In genomic region chr12:109797905-109798669, GRCh38 we compare ENCODE assay signal across 1 cellular context.
TF ChIP-seq lines count a peak whose summit lies in the region.

No MANE protein-coding gene starts in this region.

TF ChIP-seq in SK-N-SH, 30 proteins besides CTCF, POLR2A, EP300 and RAD21 (continued from another document):
- TF ChIP-seq, protein P1, sequence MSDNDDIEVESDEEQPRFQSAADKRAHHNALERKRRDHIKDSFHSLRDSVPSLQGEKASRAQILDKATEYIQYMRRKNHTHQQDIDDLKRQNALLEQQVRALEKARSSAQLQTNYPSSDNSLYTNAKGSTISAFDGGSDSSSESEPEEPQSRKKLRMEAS (IDR thresholded peaks at IDR 0.05; ENCODE audit: low read depth), result no peak
- TF ChIP-seq GABPA (IDR thresholded peaks at IDR 0.05; ENCODE audit: low read depth), result no peak
- no peak for TF ChIP-seq POLR2AphosphoS5 (IDR thresholded peaks at IDR 0.05; ENCODE audit: low read depth, low read length)
- TF ChIP-seq ELF1 (IDR thresholded peaks at IDR 0.05), result no peak
- TF ChIP-seq TEAD4 (IDR thresholded peaks at IDR 0.05; ENCODE audit: borderline replicate concordance, insufficient read depth), result no peak
- no peak for TF ChIP-seq RCOR1 (IDR thresholded peaks at IDR 0.05; ENCODE audit: low read length)
